8 cellular contexts compared by ENCODE assay signal in genomic region chr9:111484564-111484878, GRCh38. TPM values are rescaled to one million over a fixed set of nuclear protein-coding genes. Genes with fewer than 3 reads are reported as not detected.
DNase-seq lines count a peak whose midpoint lies in the region; ATAC-seq and TF ChIP-seq lines count a peak whose summit lies in the region.

No MANE protein-coding gene starts in this region.

- in situ Hi-C loops in G401 (cut with HindIII; ENCODE audit: low sequenced_read_pairs) = no loop called here

- DNase-seq in HL-60 (ENCODE audit: low read depth in 1 of 2, low spot score in 1 of 2) (no peak), MCF 10A (ENCODE audit: unreplicated experiment) (no peak), mesothelial cell of epicardium (ENCODE audit: low spot score in 2 of 2, unreplicated experiment in 2 of 2) (no peak), G401 (ENCODE audit: low spot score) (no peak), NCI-H1105 (lab: John Stamatoyannopoulos, UW) (no peak)

- POLR2A ChIA-PET in MCF 10A (lab: Yijun Ruan, JAX) = interaction anchor here (0.6 to 4.0 kb wide), 6 partner anchors 16 to 128 kb away, joined by 3 to 31 read pairs (median 4); partner anchors contain the start of genes PTGR1 and ZNF483

- H3K9me3 ChIP-seq in ES-I3 (ENCODE audit: control insufficient read depth, insufficient read depth, low read length) = no peaks in the 10 kb centered on the region

- intact Hi-C loops in MCF 10A (cut with micrococcal nuclease) = no loop called here

- BruUV-seq in MCF 10A (replicated peaks; lab: Mats Ljungman, UMichigan) = no TSS peak

- no peaks in the 10 kb centered on the region for H3K27me3 Mint-ChIP-seq in MCF 10A (ENCODE audit: insufficient read depth, unreplicated experiment)
- no peaks in the 10 kb centered on the region for H3K27me3 Mint-ChIP-seq in mesothelial cell of epicardium (ENCODE audit: low read depth)

- peak overlapping the region; percentile 77 for H3K9ac ChIP-seq in ES-I3 (ENCODE audit: low read depth, low read length)

- no peaks in the 10 kb centered on the region for H3K9me3 Mint-ChIP-seq in MCF 10A (ENCODE audit: unreplicated experiment)
- H3K9me3 Mint-ChIP-seq in mesothelial cell of epicardium = no peaks in the 10 kb centered on the region

- H3K27ac ChIP-seq in HL-60 (replicated peaks) = peak overlapping the region; percentile 72

- TF ChIP-seq CTCF in HL-60 (IDR thresholded peaks at IDR 0.05; ENCODE audit: insufficient read depth, low read length) (no peak), MCF 10A (IDR thresholded peaks at IDR 0.05; ENCODE audit: unreplicated experiment) (no peak), mesothelial cell of epicardium (IDR thresholded peaks at IDR 0.05; ENCODE audit: unreplicated experiment) (no peak)

- no peak for ATAC-seq in HG03442 (IDR thresholded peaks at IDR 0.05; ENCODE audit: unreplicated experiment)
- no peak for ATAC-seq in HG03108 (IDR thresholded peaks at IDR 0.05; ENCODE audit: unreplicated experiment)

- H3K4me3 ChIP-seq in HL-60 (replicated peaks; ENCODE audit: insufficient read depth, low read length) = peak overlapping the region; percentile 87

- H3K27ac Mint-ChIP-seq in MCF 10A (ENCODE audit: low read depth, unreplicated experiment) (peak overlapping the region; percentile 57), mesothelial cell of epicardium (peak overlapping the region; percentile 89)

- H3K4me1 Mint-ChIP-seq in MCF 10A (ENCODE audit: insufficient read depth, unreplicated experiment) (peaks cover 15% of the 10 kb centered on the region), mesothelial cell of epicardium (peaks cover 24% of the 10 kb centered on the region)

- H3K27me3 ChIP-seq in HL-60 (ENCODE audit: insufficient read depth, poor library complexity, severe bottlenecking) = no peaks in the 10 kb centered on the region

- no peaks in the 10 kb centered on the region for H3K36me3 ChIP-seq in ES-I3 (ENCODE audit: insufficient read depth, low read length)

- H3K4me1 ChIP-seq in ES-I3 (ENCODE audit: insufficient read depth, low read length) = no peaks in the 10 kb centered on the region

- CTCF ChIA-PET in MCF 10A (lab: Yijun Ruan, JAX) = no interaction called here

- H3K36me3 Mint-ChIP-seq in MCF 10A (ENCODE audit: insufficient read depth, unreplicated experiment) = peaks cover 5% of the 10 kb centered on the region
- no peaks in the 10 kb centered on the region for H3K36me3 Mint-ChIP-seq in mesothelial cell of epicardium

- H3K4me3 Mint-ChIP-seq in MCF 10A (ENCODE audit: unreplicated experiment) = peak overlapping the region; percentile 84
- H3K4me3 Mint-ChIP-seq in mesothelial cell of epicardium = peak overlapping the region; percentile 75

RNA-seq across cellular contexts. Expression of gene ECPAS, which starts 0.3 kb away (rescaled TPM):
- total RNA-seq in MCF 10A (2022) (140 and 152 TPM in 2 replicates), mesothelial cell of epicardium (84.7 to 95.1 TPM (median 92.6 TPM) in 3 replicates)
- total RNA-seq in G401 (2014; rRNA removed; shearing (Covaris generic)) = 52.1 and 55.9 TPM in 2 replicates

RNA-seq across cellular contexts. Expression of gene ZNF483, which starts 40.5 kb away (rescaled TPM):
- total RNA-seq in MCF 10A (2022) = 1.3 and 2.4 TPM in 2 replicates
- total RNA-seq in mesothelial cell of epicardium = 12.2 to 13.0 TPM (median 12.6 TPM) in 3 replicates
- total RNA-seq in G401 (2014; rRNA removed; shearing (Covaris generic)) = 6.5 and 7.5 TPM in 2 replicates
